Comparison of ENCODE assay signal across 8 cellular contexts in the genomic region with DNA sequence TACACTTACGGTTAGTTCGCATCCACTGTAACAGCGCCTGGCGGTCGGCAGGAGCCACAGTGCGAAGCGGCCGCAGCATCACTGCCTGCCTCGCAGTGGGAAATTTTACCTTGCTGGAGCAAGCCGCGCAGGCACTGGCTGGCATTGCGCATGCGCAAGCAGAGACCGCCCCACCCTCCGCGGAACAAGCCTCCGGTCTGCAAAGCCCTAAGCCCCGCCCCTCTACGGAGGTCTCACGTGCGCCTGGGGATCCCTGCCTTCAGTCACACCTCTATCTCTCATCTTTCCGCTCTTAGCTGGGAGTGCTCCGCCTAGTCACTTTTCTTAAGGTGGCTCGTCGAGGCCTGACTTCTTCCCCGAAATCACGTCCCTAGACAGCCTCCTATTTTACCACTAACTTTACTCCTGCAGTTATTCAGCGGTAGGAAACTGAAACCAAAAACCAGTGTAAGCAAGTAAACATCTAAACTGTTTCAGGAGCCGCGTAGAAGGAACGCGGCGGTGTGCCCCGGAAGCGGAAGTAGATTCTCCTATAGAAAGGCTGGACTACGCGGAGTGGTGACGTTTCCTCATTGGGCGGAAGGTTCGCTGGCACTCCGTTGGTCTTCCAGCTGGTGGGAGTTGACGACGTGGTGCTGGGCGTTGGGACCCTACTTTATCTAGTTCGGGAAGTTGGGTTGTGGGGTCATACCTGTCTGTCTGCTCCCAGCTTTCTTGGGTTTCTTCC. TPM values are rescaled to one million over a fixed set of nuclear protein-coding genes. Genes with fewer than 3 reads are reported as not detected.
DNase-seq lines count a peak whose midpoint lies in the region; ATAC-seq, FAIRE-seq and TF ChIP-seq lines count a peak whose summit lies in the region.

A gene (plus strand): TSS at position 572 of the 727 bp plus-strand sequence. CDS start 13,718 bp downstream, outside the sequence.

- peak within 1 kb of the TSS; percentile 96 for H3K9ac ChIP-seq in endocrine pancreas (ENCODE audit: control insufficient read depth, insufficient read depth, low read length)

- no peaks in the 10 kb centered on the region for H3K4me1 Mint-ChIP-seq in Calu3 (ENCODE audit: low read depth, unreplicated experiment)
- peaks cover 15% of the 10 kb centered on the region for H3K4me1 Mint-ChIP-seq in memory B cell

- no peak for TF ChIP-seq CTCF in Calu3 (IDR thresholded peaks at IDR 0.05; ENCODE audit: unreplicated experiment)

- H3K36me3 ChIP-seq in endocrine pancreas (ENCODE audit: control insufficient read depth, insufficient read depth, low read length): no peaks in the 10 kb centered on the region

- BruUV-seq in Calu3 (replicated peaks; lab: Mats Ljungman, UMichigan): no TSS peak

- peak; percentile 80 for ATAC-seq in GM21381 (IDR thresholded peaks at IDR 0.05; ENCODE audit: unreplicated experiment)
- peak; percentile 87 for ATAC-seq in memory B cell (ENCODE audit: low read depth)

- H3K27me3 Mint-ChIP-seq in Calu3 (ENCODE audit: unreplicated experiment) (no peaks in the 10 kb centered on the region), memory B cell (no peaks in the 10 kb centered on the region)

- intact Hi-C loops in Calu3 (cut with micrococcal nuclease; ENCODE audit: unreplicated experiment): loop anchor here (1.0 kb wide), 1 partner anchor 107 kb away; a partner anchor contains a TSS

- H3K36me3 Mint-ChIP-seq in Calu3 (ENCODE audit: insufficient read depth, unreplicated experiment): peaks cover 7% of the 10 kb centered on the region
- peaks cover 11% of the 10 kb centered on the region for H3K36me3 Mint-ChIP-seq in memory B cell

- H3K4me3 ChIP-seq in endocrine pancreas (ENCODE audit: control insufficient read depth, insufficient read depth, low read length): peak within 1 kb of the TSS; percentile 98

- H3K27ac Mint-ChIP-seq in Calu3 (ENCODE audit: unreplicated experiment) (no peak within 1 kb of the TSS), memory B cell (no peak within 1 kb of the TSS)

- H3K4me1 ChIP-seq in endocrine pancreas (ENCODE audit: control insufficient read depth, insufficient read depth, low read length): peaks cover 7% of the 10 kb centered on the region

- H3K9me3 Mint-ChIP-seq in Calu3 (ENCODE audit: low read depth, unreplicated experiment) (no peaks in the 10 kb centered on the region), memory B cell (no peaks in the 10 kb centered on the region)

- H3K9me3 ChIP-seq in endocrine pancreas (ENCODE audit: control insufficient read depth, low read length): no peaks in the 10 kb centered on the region

- CTCF ChIA-PET in Calu3 (lab: Charles Lee): interaction anchor here (0.6 to 0.9 kb wide), 5 partner anchors 13 to 260 kb away, joined by 3 to 4 read pairs (median 3); no protein-coding TSS in a partner anchor

- H3K4me3 Mint-ChIP-seq in Calu3 (ENCODE audit: low read depth, unreplicated experiment) (no peak within 1 kb of the TSS), memory B cell (no peak within 1 kb of the TSS)

- DNase-seq in Calu3: peak; percentile 99
- peak; percentile 97 for DNase-seq in HTR-8/SVneo (ENCODE audit: insufficient read length, low spot score)
- DNase-seq in NOMO-1 treated with DMSO at 0.1 percent for 48 hours (lab: John Stamatoyannopoulos, UW; ENCODE audit: unreplicated experiment): peak; percentile 98
- DNase-seq in activated CD8-positive, alpha-beta memory T cell treated with anti-CD3 and anti-CD28 coated beads for 4 hours (ENCODE audit: low read depth in 2 of 2): peak; percentile 99 to 100
- peak; percentile 97 to 100 for DNase-seq in memory B cell (ENCODE audit: low spot score in 2 of 2)
- DNase-seq in stimulated activated CD8-positive, alpha-beta memory T cell treated with anti-CD3 and anti-CD28 coated beads, Interleukin-12 subunit alpha, Interleukin-12 subunit beta, amount 100 ng/mL, for 24 hours (ENCODE audit: extremely low read depth): peak; percentile 100

- peak; percentile 88 for FAIRE-seq in HTR-8/SVneo (lab: Jason Lieb, UNC)

- no peaks in the 10 kb centered on the region for H3K27me3 ChIP-seq in endocrine pancreas (ENCODE audit: control insufficient read depth, insufficient read depth, low read length)

RNA-seq across cellular contexts. Expression of the gene that starts here (rescaled TPM):
- 57.6 and 60.2 TPM in 2 replicates for total RNA-seq in Calu3 (2022)

Comparison
In these comparisons a context has a peak if more than half of its experiments do, and no peak if none do; other contexts are left out.
1. Peak in every context shown above with its lines: DNase-seq, ATAC-seq and H3K4me3 ChIP-seq.